Comparison of ENCODE assay signal across 9 cellular contexts in genomic region chr10:11018426-11018818, GRCh38. TPM values are rescaled to one million over a fixed set of nuclear protein-coding genes. Genes with fewer than 3 reads are reported as not detected.
A peak's percentile ranks its signal among the peaks of the same experiment; 100 is the strongest.
DNase-seq lines count a peak whose midpoint lies in the region; ATAC-seq, FAIRE-seq and TF ChIP-seq lines count a peak whose summit lies in the region.
"Had no signal": no experiment of that assay in that cellular context is flagged by ENCODE, and none has a peak within 500 bp of the region (broad histone marks: within the 10 kb centered on the region; RNA-seq: fewer than 3 reads in every experiment).

No MANE protein-coding gene starts in this region.

- no peaks in the 10 kb centered on the region for H3K9me3 Mint-ChIP-seq in MCF 10A (ENCODE audit: unreplicated experiment)
- no peaks in the 10 kb centered on the region for H3K9me3 Mint-ChIP-seq in astrocyte (ENCODE audit: unreplicated experiment)

- no TSS peak for BruUV-seq in MCF 10A (replicated peaks; lab: Mats Ljungman, UMichigan)

- peak overlapping the region; percentile 74 for H3K9ac ChIP-seq in astrocyte (ENCODE audit: low read length)

- intact Hi-C loops in breast epithelium (cut with DNase I; ENCODE audit: low total_unique reads): loop anchor here (2.0 kb wide), 1 partner anchor 44 kb away; no protein-coding TSS in a partner anchor
- intact Hi-C loops in MCF 10A (cut with micrococcal nuclease): no loop called here
- intact Hi-C loops in left colon (cut with DNase I, micrococcal nuclease): no loop called here

- no peaks in the 10 kb centered on the region for H4K20me1 ChIP-seq in astrocyte (ENCODE audit: insufficient read depth, low read length)

- no peak for DNase-seq in breast epithelium (ENCODE audit: low spot score in 2 of 2)
- DNase-seq in MCF 10A (ENCODE audit: unreplicated experiment): no peak
- no peak for DNase-seq in astrocyte (ENCODE audit: low read depth)
- DNase-seq in left colon: peak in 1 of 2 donors; percentile 35
- no peak for DNase-seq in thoracic aorta (ENCODE audit: low spot score)

- H3K36me3 ChIP-seq in breast epithelium (no peaks in the 10 kb centered on the region), astrocyte (ENCODE audit: insufficient read depth, low read length) (no peaks in the 10 kb centered on the region), thoracic aorta (no peaks in the 10 kb centered on the region)

- peak overlapping the region; percentile 88 for H2AFZ ChIP-seq in astrocyte (ENCODE audit: low read depth, low read length)

- FAIRE-seq in astrocyte (lab: Jason Lieb, UNC): no peak
- FAIRE-seq: TTC549 had no signal

- H3K4me1 Mint-ChIP-seq in MCF 10A (ENCODE audit: insufficient read depth, unreplicated experiment) (no peaks in the 10 kb centered on the region), astrocyte (ENCODE audit: low read depth, unreplicated experiment) (peaks cover 20% of the 10 kb centered on the region)

- no peaks in the 10 kb centered on the region for H3K79me2 ChIP-seq in astrocyte (ENCODE audit: insufficient read depth, low read length)

- POLR2A ChIA-PET in MCF 10A (lab: Yijun Ruan, JAX): no interaction called here

- H3K4me3 ChIP-seq in breast epithelium (peak overlapping the region; percentile 71 to 92 (median 85)), astrocyte (ENCODE audit: insufficient read depth, low read depth, low read length) (peak overlapping the region; percentile 56), thoracic aorta (peak overlapping the region; percentile 87)

- H3K27ac Mint-ChIP-seq in MCF 10A (ENCODE audit: low read depth, unreplicated experiment) (no peak overlapping the region), astrocyte (ENCODE audit: unreplicated experiment) (peak overlapping the region; percentile 84)

- H3K4me1 ChIP-seq in breast epithelium (no peaks in the 10 kb centered on the region), astrocyte (ENCODE audit: insufficient read depth, low read length) (peaks cover 8% of the 10 kb centered on the region), thoracic aorta (ENCODE audit: control insufficient read depth in 1 of 2, low read depth in 2 of 2) (peaks cover 0 to 13% of the 10 kb centered on the region in 2 donors)

- H3K27ac ChIP-seq in breast epithelium (peak overlapping the region; percentile 83 to 89), astrocyte (ENCODE audit: low read depth, low read length) (no peak overlapping the region), thoracic aorta (peak overlapping the region; percentile 74 to 78)

- no peak for TF ChIP-seq POLR2A in breast epithelium (IDR thresholded peaks at IDR 0.05)

- H3K27me3 ChIP-seq in breast epithelium (no peaks in the 10 kb centered on the region), astrocyte (ENCODE audit: insufficient read depth, low read length) (peaks cover 17% of the 10 kb centered on the region), thoracic aorta (replicated peaks; ENCODE audit: insufficient read depth) (no peaks in the 10 kb centered on the region)

- H3K27me3 Mint-ChIP-seq in MCF 10A (ENCODE audit: insufficient read depth, unreplicated experiment) (no peaks in the 10 kb centered on the region), astrocyte (ENCODE audit: low read depth, unreplicated experiment) (no peaks in the 10 kb centered on the region)

- H3K4me3 Mint-ChIP-seq in MCF 10A (ENCODE audit: unreplicated experiment) (no peak overlapping the region), astrocyte (ENCODE audit: unreplicated experiment) (peak overlapping the region; percentile 90)

- CTCF ChIA-PET in MCF 10A (lab: Yijun Ruan, JAX): interaction anchor here (0.6 to 1.0 kb wide), 3 partner anchors 17 to 1638 kb away, joined by 3 to 4 read pairs (median 3); no protein-coding TSS in a partner anchor

- H3K36me3 Mint-ChIP-seq in MCF 10A (ENCODE audit: insufficient read depth, unreplicated experiment): no peaks in the 10 kb centered on the region
- peaks cover 3% of the 10 kb centered on the region for H3K36me3 Mint-ChIP-seq in astrocyte (ENCODE audit: low read depth, unreplicated experiment)

- ATAC-seq in left colon (peak; percentile 20), thoracic aorta (ENCODE audit: insufficient number of reproducible peaks, low FRiP score, low read depth) (no peak), GM21737 (IDR thresholded peaks at IDR 0.05; ENCODE audit: unreplicated experiment) (no peak), GM19452 (IDR thresholded peaks at IDR 0.05; ENCODE audit: unreplicated experiment) (no peak), HG02852 (IDR thresholded peaks at IDR 0.05; ENCODE audit: unreplicated experiment) (no peak)

- H3K9me3 ChIP-seq in breast epithelium (no peaks in the 10 kb centered on the region), astrocyte (ENCODE audit: insufficient read depth, low read depth, low read length) (no peaks in the 10 kb centered on the region), thoracic aorta (no peaks in the 10 kb centered on the region)

- TF ChIP-seq CTCF in breast epithelium (IDR thresholded peaks at IDR 0.05) (no peak), MCF 10A (IDR thresholded peaks at IDR 0.05; ENCODE audit: unreplicated experiment) (no peak), astrocyte (IDR thresholded peaks at IDR 0.05; ENCODE audit: insufficient read depth, low read depth, low read length) (no peak), thoracic aorta (IDR thresholded peaks at IDR 0.05) (no peak)

- H3K4me2 ChIP-seq in astrocyte (ENCODE audit: low read length): peak overlapping the region; percentile 87

RNA-seq across cellular contexts. Expression of gene CELF2, which starts 0.8 kb away (rescaled TPM):
- total RNA-seq in breast epithelium: 100 to 1,000 TPM in 1 of 3 donors, 10 to 100 TPM in 2; 40.0 to 178 (median 45.6) TPM
- 0.07 TPM in 1 of 2 replicates, not detected in the other for total RNA-seq in MCF 10A (2022)
- 65.0 and 76.1 TPM in 2 replicates for total RNA-seq in astrocyte
- total RNA-seq in left colon: 10 to 100 TPM; 28.4 to 33.7 TPM
- 10 to 100 TPM; 69.0 to 73.5 TPM for total RNA-seq in thoracic aorta

Comparison
In these comparisons a context has a peak if more than half of its experiments do, and no peak if none do; other contexts are left out.
1. RNA of gene CELF2, which starts 0.8 kb away (total RNA-seq): 65.0 to 76.1 TPM in astrocyte, 69.0 to 73.5 TPM in thoracic aorta, 40.0 to 178 TPM in breast epithelium and 28.4 to 33.7 TPM in left colon; 0.07 TPM in MCF 10A; every median in the first group is over 10 times any median in the second.
2. Peak in every context shown above with its lines, with median percentiles within 50 percentile points of each other: H3K4me3 ChIP-seq.